ENCODE assay signal across 22 cellular contexts in genomic region chr10:48472670-48473069, GRCh38.
"Had no signal": no experiment of that assay in that cellular context is flagged by ENCODE, and none has a peak within 500 bp of the region (broad histone marks: within the 10 kb centered on the region; RNA-seq: fewer than 3 reads in every experiment).

No MANE protein-coding gene starts in this region.

- H3K4me1 ChIP-seq: breast epithelium had no signal

- H3K9me3 ChIP-seq: SK-N-SH had no signal

- H3K27ac ChIP-seq: breast epithelium, VCaP had no signal

- H3K9ac ChIP-seq: SK-N-SH had no signal

- H3K27ac Mint-ChIP-seq: activated CD4-positive, alpha-beta T cell treated with anti-CD3 and anti-CD28 coated beads for 36 hours; activated CD8-positive, alpha-beta T cell treated with anti-CD3 and anti-CD28 coated beads for 36 hours; activated naive CD4-positive, alpha-beta T cell treated with anti-CD3 and anti-CD28 coated beads, Interleukin-2, amount 50 U/mL, for 24 hours; activated T-cell treated with anti-CD3 and anti-CD28 coated beads, Interleukin-2, amount 50 U/mL, for 72 hours; activated T-helper 2 cell treated with anti-CD3 and anti-CD28 coated beads, Interferon-gamma antibody, Interleukin-2, Interleukin-4, amounts not matched to agents 10 μg/mL and 5 μg/mL and 100 μg/mL, durations not matched to agents 14 hours and 24 hours and 36 hours; T-helper 17 cell had no signal

- H3K9me3 Mint-ChIP-seq: activated CD8-positive, alpha-beta T cell treated with anti-CD3 and anti-CD28 coated beads for 36 hours; activated naive CD4-positive, alpha-beta T cell treated with anti-CD3 and anti-CD28 coated beads, Interleukin-2, amount 50 U/mL, for 24 hours; activated T-cell treated with anti-CD3 and anti-CD28 coated beads, Interleukin-2, amount 50 U/mL, for 72 hours; activated T-helper 2 cell treated with anti-CD3 and anti-CD28 coated beads, Interferon-gamma antibody, Interleukin-2, Interleukin-4, amounts not matched to agents 10 μg/mL and 5 μg/mL and 100 μg/mL, durations not matched to agents 14 hours and 24 hours and 36 hours had no signal

- H3K4me3 ChIP-seq: breast epithelium had no signal

- H3K36me3 ChIP-seq: breast epithelium had no signal

- H3K4me2 ChIP-seq: SK-N-SH had no signal

- H3K4me3 Mint-ChIP-seq: activated CD4-positive, alpha-beta T cell treated with anti-CD3 and anti-CD28 coated beads for 36 hours; activated CD8-positive, alpha-beta T cell treated with anti-CD3 and anti-CD28 coated beads for 36 hours; activated naive CD4-positive, alpha-beta T cell treated with anti-CD3 and anti-CD28 coated beads, Interleukin-2, amount 50 U/mL, for 24 hours; activated T-cell treated with anti-CD3 and anti-CD28 coated beads, Interleukin-2, amount 50 U/mL, for 72 hours; T-helper 17 cell had no signal

- H3K9me2 ChIP-seq: SK-N-SH had no signal

- H3K36me3 Mint-ChIP-seq: activated naive CD4-positive, alpha-beta T cell treated with anti-CD3 and anti-CD28 coated beads, Interleukin-2, amount 50 U/mL, for 24 hours had no signal

- ATAC-seq: activated CD4-positive, alpha-beta T cell treated with anti-CD3 and anti-CD28 coated beads for 36 hours; activated CD8-positive, alpha-beta T cell treated with anti-CD3 and anti-CD28 coated beads for 36 hours; activated T-cell treated with anti-CD3 and anti-CD28 coated beads, Interleukin-2, amount 50 U/mL, for 72 hours; Panc1; Right ventricle myocardium inferior; T-helper 17 cell had no signal

- DNase-seq: activated CD4-positive, alpha-beta T cell treated with anti-CD3 and anti-CD28 coated beads for 36 hours; activated CD8-positive, alpha-beta memory T cell treated with anti-CD3 and anti-CD28 coated beads, Interleukin-2, amount 50 U/mL, for 4 hours; activated CD8-positive, alpha-beta T cell treated with anti-CD3 and anti-CD28 coated beads for 36 hours; activated gamma-delta T cell treated with Interleukin-2 at 50 U/mL for 16 hours; activated T-cell treated with anti-CD3 and anti-CD28 coated beads, Interleukin-2, amount 50 U/mL, for 72 hours; central memory CD4-positive, alpha-beta T cell; NCI-H1048; NCI-H146; NCI-H187 treated with DMSO at 0.1 percent for 48 hours; NCI-H2081 treated with DMSO at 0.1 percent for 48 hours; NCI-H446; NCI-H524; RPMI8226; SK-N-SH; T-helper 17 cell; T-helper 9 cell had no signal

- H3K4me1 Mint-ChIP-seq: activated CD4-positive, alpha-beta T cell treated with anti-CD3 and anti-CD28 coated beads for 36 hours; activated naive CD4-positive, alpha-beta T cell treated with anti-CD3 and anti-CD28 coated beads, Interleukin-2, amount 50 U/mL, for 24 hours had no signal

- H3K27me3 Mint-ChIP-seq: activated CD8-positive, alpha-beta T cell treated with anti-CD3 and anti-CD28 coated beads for 36 hours had no signal
